8 cellular contexts compared by ENCODE assay signal in the genomic region with DNA sequence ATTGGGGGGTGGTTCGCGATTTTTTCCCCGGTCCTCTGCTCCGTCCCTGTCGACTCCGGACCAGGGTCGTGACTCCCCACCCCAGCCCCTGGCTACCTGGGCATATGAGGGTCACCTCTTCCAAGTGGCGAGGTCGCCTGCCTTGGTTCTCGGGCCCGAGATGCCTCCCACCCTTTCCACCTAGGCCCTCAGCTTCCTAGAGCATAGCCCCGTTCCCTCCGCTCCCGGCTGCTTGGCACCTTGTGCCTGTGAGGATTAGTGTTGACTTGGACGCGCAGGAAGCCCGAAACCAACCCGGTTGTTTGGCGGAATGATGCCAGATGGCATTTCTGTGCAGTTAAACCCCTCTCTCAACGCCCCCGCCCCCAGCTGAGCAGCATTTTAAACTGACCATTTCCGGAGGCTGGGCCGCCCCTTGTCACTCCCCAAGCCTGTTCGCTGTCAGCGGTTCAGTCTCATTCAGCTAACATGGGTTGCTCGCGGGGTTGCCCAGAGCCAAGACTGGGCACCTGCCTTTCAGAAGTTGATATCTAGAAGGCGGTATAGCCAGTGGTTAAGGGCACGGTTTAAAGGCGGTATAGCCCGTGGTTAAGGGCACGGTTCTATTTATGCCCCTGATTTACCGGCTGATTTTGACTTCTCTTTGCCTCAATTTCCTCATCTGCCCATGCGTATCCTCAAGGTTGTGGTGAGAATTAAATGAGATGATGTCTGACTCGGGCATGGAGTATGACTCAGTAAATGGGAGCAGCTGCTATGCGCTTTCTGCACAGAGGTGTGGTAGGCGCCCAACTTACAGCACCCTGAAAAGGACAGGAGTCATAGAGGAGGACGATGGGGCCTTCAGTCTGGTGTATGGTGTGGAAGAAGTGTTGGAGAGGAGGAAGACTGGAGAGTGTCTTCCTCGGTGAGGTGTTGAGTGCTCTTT. TPM values are rescaled to one million over a fixed set of nuclear protein-coding genes. Genes with fewer than 3 reads are reported as not detected.
DNase-seq lines count a peak whose midpoint lies in the region; ATAC-seq and TF ChIP-seq lines count a peak whose summit lies in the region.

No MANE protein-coding gene starts in this region.

- peak overlapping the region; percentile 90 for H3K27ac Mint-ChIP-seq in T-helper 17 cell
- peak overlapping the region; percentile 83 for H3K27ac Mint-ChIP-seq in endothelial cell (ENCODE audit: unreplicated experiment)

- no peaks in the 10 kb centered on the region for H3K9me3 ChIP-seq in T-helper 17 cell (ENCODE audit: control insufficient read depth, low read length, poor library complexity, severe bottlenecking)
- no peaks in the 10 kb centered on the region for H3K9me3 ChIP-seq in mucosa of descending colon

- H3K9me3 Mint-ChIP-seq in endothelial cell (ENCODE audit: unreplicated experiment), result no peaks in the 10 kb centered on the region

- ATAC-seq in GM19328 (IDR thresholded peaks at IDR 0.05; ENCODE audit: unreplicated experiment) (peak; percentile 23), T-helper 17 cell (no peak), mucosa of descending colon (peak; percentile 54)

- TF ChIP-seq CTCF in endothelial cell (IDR thresholded peaks at IDR 0.05; ENCODE audit: unreplicated experiment) (no peak), mucosa of descending colon (IDR thresholded peaks at IDR 0.05) (no peak)

- DNase-seq in COLO829 (ENCODE audit: low spot score) (peak; percentile 41), HK-2 (ENCODE audit: unreplicated experiment) (peak; percentile 25), T-helper 17 cell (no peak), endothelial cell (ENCODE audit: low spot score) (peak; percentile 28), mucosa of descending colon (peak in 2 of 3 donors; percentile 50 to 53), NCI-H2029 (lab: John Stamatoyannopoulos, UW) (no peak)

- H3K36me3 ChIP-seq in mucosa of descending colon (ENCODE audit: low read depth) (peaks cover 3% of the 10 kb centered on the region), urinary bladder (ENCODE audit: insufficient read depth) (no peaks in the 10 kb centered on the region)

- H3K36me3 Mint-ChIP-seq in T-helper 17 cell (ENCODE audit: low read depth) (peaks cover 5% of the 10 kb centered on the region), endothelial cell (ENCODE audit: low read depth, unreplicated experiment) (peaks cover 9% of the 10 kb centered on the region)

- H3K4me3 Mint-ChIP-seq in T-helper 17 cell, result peak overlapping the region; percentile 94
- peak overlapping the region; percentile 99 for H3K4me3 Mint-ChIP-seq in endothelial cell (ENCODE audit: unreplicated experiment)

- peak overlapping the region; percentile 84 for H3K4me3 ChIP-seq in mucosa of descending colon
- peak overlapping the region; percentile 80 for H3K4me3 ChIP-seq in urinary bladder (ENCODE audit: low read depth, low read length)

- peak overlapping the region; percentile 53 for H3K27ac ChIP-seq in urinary bladder (ENCODE audit: low read depth)

- H3K4me1 Mint-ChIP-seq in T-helper 17 cell (peaks cover 18% of the 10 kb centered on the region), endothelial cell (ENCODE audit: unreplicated experiment) (peaks cover 17% of the 10 kb centered on the region)

- H3K27me3 Mint-ChIP-seq in T-helper 17 cell (no peaks in the 10 kb centered on the region), endothelial cell (ENCODE audit: unreplicated experiment) (peaks cover 8% of the 10 kb centered on the region)

- H3K4me1 ChIP-seq in mucosa of descending colon (ENCODE audit: low read depth) (peaks cover 11% of the 10 kb centered on the region), urinary bladder (ENCODE audit: insufficient read depth) (no peaks in the 10 kb centered on the region)

- intact Hi-C loops in mucosa of descending colon (cut with DNase I, micrococcal nuclease), result no loop called here

- 4% methylated on average over 39 of the region's 39 CpGs for WGBS in urinary bladder

RNA-seq across cellular contexts. Expression of a gene that starts 0.6 kb away (rescaled TPM):
- total RNA-seq in T-helper 17 cell (10 to 100 TPM; 15.9 to 22.3 TPM), endothelial cell (ENCODE audit: unreplicated experiment) (26.0 TPM), mucosa of descending colon (10 to 100 TPM; 29.9 to 36.1 (median 32.6) TPM), urinary bladder (11.1 TPM)
- polyA plus RNA-seq in urinary bladder, result 9.8 TPM

Comparison
In these comparisons a context has a peak if more than half of its experiments do, and no peak if none do; other contexts are left out.
1. DNase-seq: peak in COLO829 (single experiment), HK-2 (single experiment), endothelial cell (single experiment) and mucosa of descending colon (2 of 3); none in T-helper 17 cell (0 of 3) and NCI-H2029 (single experiment).